Comparison of ENCODE assay signal across 27 cellular contexts in the genomic region with DNA sequence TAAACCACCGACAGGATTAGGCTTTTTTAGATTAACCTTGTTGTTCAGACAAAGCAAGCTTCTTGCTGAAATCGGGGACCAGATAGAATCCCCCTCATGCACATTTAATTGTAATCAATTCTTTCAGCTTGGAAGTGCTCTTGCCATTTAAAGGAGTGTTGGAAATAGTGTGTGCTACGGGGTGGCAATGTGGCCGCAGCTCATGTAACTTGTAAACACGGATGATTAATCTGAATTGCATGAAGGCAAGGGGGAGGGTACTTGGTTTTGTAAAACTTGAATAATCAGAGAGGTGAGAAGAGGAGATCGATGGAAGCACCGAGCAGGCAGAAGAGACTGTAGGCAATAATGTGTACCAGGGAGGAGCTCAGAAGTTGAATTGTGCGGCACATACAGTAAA.
"Had no signal": no experiment of that assay in that cellular context is flagged by ENCODE, and none has a peak within 500 bp of the region (broad histone marks: within the 10 kb centered on the region; RNA-seq: fewer than 3 reads in every experiment).

No MANE protein-coding gene starts in this region.

- H3K27ac Mint-ChIP-seq: activated B cell treated with CpG ODN at 0.5 μM for 24 hours; activated CD8-positive, alpha-beta T cell treated with anti-CD3 and anti-CD28 coated beads for 36 hours; activated naive CD8-positive, alpha-beta T cell; activated T-helper 2 cell treated with anti-CD3 and anti-CD28 coated beads, Interferon-gamma antibody, Interleukin-2, Interleukin-4, amounts not matched to agents 10 μg/mL and 5 μg/mL and 100 μg/mL, durations not matched to agents 14 hours and 24 hours and 36 hours; brain; nephron; progenitor cell of endocrine pancreas; stimulated activated naive B cell treated with anti-CD40 and anti-IgM and Interleukin-4, amounts not matched to agents 10 μg/mL and 1 μg/mL and 100 μg/mL, for 72 hours; T-helper 1 cell treated with Interleukin-12 subunit alpha and Interleukin-12 subunit beta and Interleukin-4 antibody, amounts not matched to agents 30 μg/mL and 1 μg/mL, for 36 hours had no signal

- H3K27ac ChIP-seq: coronary artery, dorsolateral prefrontal cortex, neutrophil, sigmoid colon, suprapubic skin, tibial artery had no signal

- H3K36me3 Mint-ChIP-seq: brain had no signal

- ATAC-seq: activated CD8-positive, alpha-beta T cell treated with anti-CD3 and anti-CD28 coated beads for 36 hours; activated T-cell treated with anti-CD3 and anti-CD28 coated beads, Interleukin-2, amount 50 U/mL, for 4 hours; esophagus mucosa; left ventricle myocardium superior; mucosa of descending colon; stimulated activated naive B cell treated with anti-CD40 and anti-IgM and Interleukin-4, amounts not matched to agents 10 μg/mL and 1 μg/mL and 100 μg/mL, for 72 hours had no signal

- H3K27me3 Mint-ChIP-seq: activated B cell treated with CpG ODN at 0.5 μM for 24 hours; activated CD8-positive, alpha-beta T cell treated with anti-CD3 and anti-CD28 coated beads for 36 hours; activated naive CD8-positive, alpha-beta T cell; brain; progenitor cell of endocrine pancreas; stimulated activated naive B cell treated with anti-CD40 and anti-IgM and Interleukin-4, amounts not matched to agents 10 μg/mL and 1 μg/mL and 100 μg/mL, for 72 hours had no signal

- H3K4me2 ChIP-seq: smooth muscle cell had no signal

- H3K9me3 Mint-ChIP-seq: activated B cell treated with CpG ODN at 0.5 μM for 24 hours; activated CD8-positive, alpha-beta T cell treated with anti-CD3 and anti-CD28 coated beads for 36 hours; activated T-cell treated with anti-CD3 and anti-CD28 coated beads, Interleukin-2, amount 50 U/mL, for 4 hours; activated T-helper 2 cell treated with anti-CD3 and anti-CD28 coated beads, Interferon-gamma antibody, Interleukin-2, Interleukin-4, amounts not matched to agents 10 μg/mL and 5 μg/mL and 100 μg/mL, durations not matched to agents 14 hours and 24 hours and 36 hours; brain; nephron; stimulated activated naive B cell treated with anti-CD40 and anti-IgM and Interleukin-4, amounts not matched to agents 10 μg/mL and 1 μg/mL and 100 μg/mL, for 72 hours; T-helper 1 cell treated with Interleukin-12 subunit alpha and Interleukin-12 subunit beta and Interleukin-4 antibody, amounts not matched to agents 30 μg/mL and 1 μg/mL, for 36 hours had no signal

- H3K4me1 ChIP-seq: sigmoid colon, suprapubic skin, tibial artery had no signal

- H3K27me3 ChIP-seq: dorsolateral prefrontal cortex, neutrophil, sigmoid colon, suprapubic skin, tibial artery had no signal

- H3K9me3 ChIP-seq: mucosa of descending colon, neutrophil, sigmoid colon, suprapubic skin, tibial artery had no signal

- DNase-seq: activated B cell treated with CpG ODN at 0.5 μM for 24 hours; activated CD4-positive, alpha-beta T cell treated with anti-CD3 and anti-CD28 coated beads, Interleukin-2, amount 50 U/mL, for 1 hour; activated CD8-positive, alpha-beta T cell treated with anti-CD3 and anti-CD28 coated beads for 36 hours; activated T-cell treated with anti-CD3 and anti-CD28 coated beads, Interleukin-2, amount 50 U/mL, for 4 hours; anterior cingulate cortex; dorsolateral prefrontal cortex; effector memory CD4-positive, alpha-beta T cell; foreskin fibroblast; left ventricle myocardium superior; mucosa of descending colon; sigmoid colon; stimulated activated CD4-positive, alpha-beta T cell treated with anti-CD3 and anti-CD28 coated beads, Interleukin-15, amount 100 ng/mL, for 24 hours; stimulated activated CD4-positive, alpha-beta T cell treated with anti-CD3 and anti-CD28 coated beads, Interleukin-2, amount 100 ng/mL, for 24 hours; stimulated activated naive B cell treated with anti-CD40 and anti-IgM and Interleukin-4, amounts not matched to agents 10 μg/mL and 1 μg/mL and 100 μg/mL, for 72 hours; T1000; tibial artery had no signal

- H3K4me3 Mint-ChIP-seq: activated B cell treated with CpG ODN at 0.5 μM for 24 hours; activated CD8-positive, alpha-beta T cell treated with anti-CD3 and anti-CD28 coated beads for 36 hours; activated naive CD8-positive, alpha-beta T cell; activated T-cell treated with anti-CD3 and anti-CD28 coated beads, Interleukin-2, amount 50 U/mL, for 4 hours; brain; nephron; stimulated activated naive B cell treated with anti-CD40 and anti-IgM and Interleukin-4, amounts not matched to agents 10 μg/mL and 1 μg/mL and 100 μg/mL, for 72 hours; T-helper 1 cell treated with Interleukin-12 subunit alpha and Interleukin-12 subunit beta and Interleukin-4 antibody, amounts not matched to agents 30 μg/mL and 1 μg/mL, for 36 hours had no signal

- H3K4me3 ChIP-seq: coronary artery, dorsolateral prefrontal cortex, mucosa of descending colon, sigmoid colon, smooth muscle cell, suprapubic skin, tibial artery had no signal

- H3K4me1 Mint-ChIP-seq: brain, nephron had no signal

- H3K36me3 ChIP-seq: neutrophil, sigmoid colon, suprapubic skin had no signal
